In the genomic region with DNA sequence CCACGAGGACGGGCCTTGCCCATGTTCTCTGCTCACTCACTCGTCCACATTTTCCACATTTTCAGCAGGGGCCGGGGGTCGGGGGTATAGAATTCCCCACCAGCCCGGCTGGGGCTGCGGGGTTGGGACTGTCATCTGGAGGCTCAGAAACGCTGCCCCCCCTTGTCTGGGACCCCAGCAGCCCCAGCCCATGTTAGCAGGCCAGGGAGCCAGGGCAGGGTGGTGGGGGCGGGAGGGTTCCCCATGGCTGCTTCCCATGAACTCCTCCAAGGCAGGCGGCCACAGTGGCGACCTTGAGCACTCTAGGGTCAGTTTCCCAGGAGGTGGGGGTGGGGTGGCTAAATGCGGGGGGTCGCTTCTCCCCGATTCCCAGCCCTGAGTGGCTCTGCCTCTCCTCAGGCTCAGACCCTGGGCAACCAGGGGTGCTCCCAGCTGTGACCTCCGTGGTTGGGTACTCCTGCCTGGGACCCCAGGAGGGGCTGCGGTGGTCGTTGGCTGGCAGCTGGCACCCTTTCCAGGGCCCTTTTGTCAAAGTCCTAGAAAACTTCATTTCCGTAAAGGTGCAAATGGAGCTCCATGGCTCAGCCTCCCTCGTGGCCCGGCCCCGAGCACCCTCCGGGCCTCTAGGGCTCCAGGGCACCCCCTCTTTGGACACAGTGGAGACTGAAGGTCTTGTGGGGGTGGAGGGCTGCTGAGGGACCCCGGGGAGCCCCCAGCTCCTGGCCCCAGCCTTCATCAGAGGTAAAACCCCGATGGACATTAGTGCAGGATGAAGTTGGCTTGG, we compare ENCODE assay signal across 2 cellular contexts. TPM values are rescaled to one million over a fixed set of nuclear protein-coding genes. Genes with fewer than 3 reads are reported as not detected.
"Had no signal": no experiment of that assay in that cellular context is flagged by ENCODE, and none has a peak within 500 bp of the region (broad histone marks: within the 10 kb centered on the region; RNA-seq: fewer than 3 reads in every experiment).

No MANE protein-coding gene starts in this region.

RNA-seq across cellular contexts. Expression of a gene that starts 1.6 kb away (rescaled TPM):
- total RNA-seq: NCI-H460, SJSA1 had no signal
